Comparison of ENCODE assay signal across 21 cellular contexts in the genomic region with DNA sequence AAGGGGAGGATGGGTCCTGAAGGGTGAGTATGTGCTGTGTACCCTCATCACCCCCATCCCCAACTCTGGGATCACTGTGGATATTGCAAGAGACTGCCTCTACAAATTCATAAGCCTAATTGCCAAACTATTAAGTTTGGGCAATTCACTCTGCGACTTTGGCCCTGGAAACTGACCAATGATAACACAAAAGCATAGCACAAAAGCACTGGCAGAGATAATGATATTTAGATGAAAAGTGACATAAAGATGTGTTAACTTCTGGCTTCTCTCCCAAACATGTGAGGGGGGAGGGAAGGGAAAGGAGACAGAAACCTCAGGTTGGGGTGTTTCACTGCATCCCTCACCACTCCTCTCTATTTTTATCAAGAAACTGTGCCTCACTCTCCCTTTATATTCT.
DNase-seq lines count a peak whose midpoint lies in the region; ATAC-seq and TF ChIP-seq lines count a peak whose summit lies in the region.
"Had no signal": no experiment of that assay in that cellular context is flagged by ENCODE, and none has a peak within 500 bp of the region (broad histone marks: within the 10 kb centered on the region; RNA-seq: fewer than 3 reads in every experiment).

No MANE protein-coding gene starts in this region.

- no peaks in the 10 kb centered on the region for H3K4me1 Mint-ChIP-seq in CD4-positive, alpha-beta T cell (ENCODE audit: low read depth)

- H3K4me3 Mint-ChIP-seq in CD4-positive, alpha-beta T cell, result no peak overlapping the region
- H3K4me3 Mint-ChIP-seq: CD8-positive, alpha-beta T cell had no signal

- H3K4me2 ChIP-seq in OCI-LY1 (ENCODE audit: low read length) (peak overlapping the region; percentile 81), fibroblast of lung (ENCODE audit: extremely low read depth, insufficient read depth, low read length) (no peak overlapping the region), osteoblast (ENCODE audit: insufficient read depth, low read length) (peak overlapping the region; percentile 8)

- no peaks in the 10 kb centered on the region for H3K9me2 ChIP-seq in OCI-LY1 (ENCODE audit: low read depth, low read length)

- H3K4me1 ChIP-seq in OCI-LY1 (ENCODE audit: insufficient read depth, low read length, severe bottlenecking), result peaks cover 100% of the 10 kb centered on the region
- peaks cover 11% of the 10 kb centered on the region for H3K4me1 ChIP-seq in fibroblast of lung (ENCODE audit: control insufficient read depth, extremely low read depth, insufficient read depth, low read length)
- H3K4me1 ChIP-seq in osteoblast (ENCODE audit: insufficient read depth, low read length), result peaks cover 53% of the 10 kb centered on the region
- H3K4me1 ChIP-seq in adrenal gland (replicated peaks in 1 of 2), result peaks cover 0 to 7% of the 10 kb centered on the region in 2 donors
- H3K4me1 ChIP-seq: Peyer's patch had no signal

- H3K27me3 ChIP-seq in OCI-LY1 (ENCODE audit: insufficient read depth, low read length) (no peaks in the 10 kb centered on the region), fibroblast of lung (ENCODE audit: control insufficient read depth, insufficient read depth, low read length) (no peaks in the 10 kb centered on the region), osteoblast (ENCODE audit: insufficient read depth, low read length) (no peaks in the 10 kb centered on the region), adrenal gland (no peaks in the 10 kb centered on the region)
- no peaks in the 10 kb centered on the region for H3K27me3 ChIP-seq in CD4-positive, alpha-beta T cell (ENCODE audit: control insufficient read depth, insufficient read depth, low read length)
- H3K27me3 ChIP-seq: Peyer's patch had no signal

- H3K27ac ChIP-seq in OCI-LY1 (ENCODE audit: low read depth, low read length, poor library complexity, severe bottlenecking) (peak overlapping the region; percentile 98), fibroblast of lung (ENCODE audit: insufficient read depth, low read length) (no peak overlapping the region), osteoblast (ENCODE audit: low read depth, low read length) (peak overlapping the region; percentile 99), adrenal gland (no peak overlapping the region)
- no peak overlapping the region for H3K27ac ChIP-seq in CD4-positive, alpha-beta T cell (ENCODE audit: low read depth, low read length)
- H3K27ac ChIP-seq: HL-60, Peyer's patch had no signal

- H3K27me3 Mint-ChIP-seq in CD4-positive, alpha-beta T cell, result peaks cover 6% of the 10 kb centered on the region

- H2AFZ ChIP-seq in OCI-LY1 (ENCODE audit: low read length), result no peak overlapping the region
- H2AFZ ChIP-seq in fibroblast of lung (ENCODE audit: low read length), result no peak overlapping the region
- H2AFZ ChIP-seq in osteoblast (ENCODE audit: low read length), result no peak overlapping the region

- TF ChIP-seq POLR2A in adrenal gland (IDR thresholded peaks at IDR 0.05), result no peak

- H3K36me3 Mint-ChIP-seq in CD4-positive, alpha-beta T cell (ENCODE audit: low read depth), result no peaks in the 10 kb centered on the region
- H3K36me3 Mint-ChIP-seq: CD8-positive, alpha-beta T cell had no signal

- H3F3A ChIP-seq in OCI-LY1 (ENCODE audit: insufficient read depth, low read length), result peaks cover 14% of the 10 kb centered on the region; the same call in 1 of the 2 replicates

- no peaks in the 10 kb centered on the region for H4K20me1 ChIP-seq in OCI-LY1 (ENCODE audit: insufficient read depth, low read length)
- no peaks in the 10 kb centered on the region for H4K20me1 ChIP-seq in fibroblast of lung (ENCODE audit: control insufficient read depth, extremely low read depth, insufficient read depth, low read length)
- H4K20me1 ChIP-seq in osteoblast (ENCODE audit: insufficient read depth, low read length), result no peaks in the 10 kb centered on the region

- H3K9me3 ChIP-seq in OCI-LY1 (ENCODE audit: low read length), result no peaks in the 10 kb centered on the region
- no peaks in the 10 kb centered on the region for H3K9me3 ChIP-seq in fibroblast of lung (ENCODE audit: control insufficient read depth, insufficient read depth, low read depth, low read length)
- no peaks in the 10 kb centered on the region for H3K9me3 ChIP-seq in osteoblast (ENCODE audit: low read depth, low read length)
- H3K9me3 ChIP-seq in adrenal gland (replicated peaks in 1 of 3), result no peaks in the 10 kb centered on the region
- no peaks in the 10 kb centered on the region for H3K9me3 ChIP-seq in CD4-positive, alpha-beta T cell (ENCODE audit: control insufficient read depth, low read length)
- H3K9me3 ChIP-seq: Peyer's patch had no signal

- H3K27ac Mint-ChIP-seq in CD4-positive, alpha-beta T cell, result no peak overlapping the region
- H3K27ac Mint-ChIP-seq: CD8-positive, alpha-beta T cell had no signal

- H3K4me3 ChIP-seq in OCI-LY1 (ENCODE audit: low read depth, low read length, poor library complexity, severe bottlenecking), result peak overlapping the region; percentile 57
- no peak overlapping the region for H3K4me3 ChIP-seq in fibroblast of lung (replicated peaks in 1 of 4; ENCODE audit: control extremely low read depth in 1 of 4, insufficient read depth in 1 of 4, low read depth in 3 of 4, low read length in 4 of 4)
- H3K4me3 ChIP-seq in osteoblast (ENCODE audit: insufficient read depth, low read length), result no peak overlapping the region
- no peak overlapping the region for H3K4me3 ChIP-seq in adrenal gland
- H3K4me3 ChIP-seq: Peyer's patch had no signal

- peaks cover 47% of the 10 kb centered on the region for H3K79me2 ChIP-seq in OCI-LY1 (ENCODE audit: insufficient read depth, low read length)
- no peaks in the 10 kb centered on the region for H3K79me2 ChIP-seq in fibroblast of lung (ENCODE audit: control insufficient read depth, insufficient read depth, low read length)
- peaks cover 20% of the 10 kb centered on the region for H3K79me2 ChIP-seq in osteoblast (ENCODE audit: insufficient read depth, low read length)

- H3K9me3 Mint-ChIP-seq in CD4-positive, alpha-beta T cell, result no peaks in the 10 kb centered on the region
- H3K9me3 Mint-ChIP-seq: CD8-positive, alpha-beta T cell had no signal

- H3K9ac ChIP-seq in OCI-LY1 (ENCODE audit: low read length), result peak overlapping the region; percentile 77
- H3K9ac ChIP-seq in fibroblast of lung (ENCODE audit: insufficient read depth, low read length), result no peak overlapping the region

- intact Hi-C loops in adrenal gland (cut with DNase I), result no loop called here
- intact Hi-C loops in CD4-positive, alpha-beta T cell (cut with DNase I, micrococcal nuclease), result no loop called here

- WGBS in adrenal gland, 4 donors, result 81 to 88% (median 84%) methylated on average over 1 of the region's 1 CpG

- ATAC-seq in CD4-positive, alpha-beta T cell (ENCODE audit: poor library complexity), result no peak
- ATAC-seq: CD8-positive, alpha-beta T cell had no signal

- DNase-seq in EL (peak; percentile 1), fibroblast of lung (ENCODE audit: low read depth in 2 of 2) (peak; percentile 6 to 28), osteoblast (ENCODE audit: insufficient read length, low spot score, missing footprints) (no peak), adrenal gland (no peak), DMS53 (lab: John Stamatoyannopoulos, UW) (no peak)
- DNase-seq in CD4-positive, alpha-beta T cell, result no peak
- DNase-seq: C1 segment of cervical spinal cord; CD8-positive, alpha-beta T cell; DMS 273 treated with DMSO at 0.1 percent for 48 hours; DMS79 treated with DMSO at 0.1 percent for 48 hours; NCI-H1105; NCI-H1436 treated with DMSO at 0.1 percent for 48 hours; NCI-H187 treated with DMSO at 0.1 percent for 48 hours; NCI-H2171 treated with DMSO at 0.1 percent for 48 hours; NCI-H526; NCI-H82; OCI-M1; Peyer's patch; SHP77 treated with DMSO at 0.1 percent for 48 hours had no signal

- TF ChIP-seq CTCF in OCI-LY1 (IDR thresholded peaks at IDR 0.05; ENCODE audit: low read length), result no peak
- no peak for TF ChIP-seq CTCF in fibroblast of lung (conservative IDR thresholded peaks at IDR 0.05 in 1 of 2, IDR thresholded peaks at IDR 0.05 in 1 of 2; ENCODE audit: low read depth in 1 of 2, low read length in 2 of 2)
- TF ChIP-seq CTCF in osteoblast (IDR thresholded peaks at IDR 0.05; ENCODE audit: extremely low read depth, low read depth, low read length), result no peak
- TF ChIP-seq CTCF in adrenal gland (IDR thresholded peaks at IDR 0.05), result no peak
- no peak for TF ChIP-seq CTCF in CD4-positive, alpha-beta T cell (IDR thresholded peaks at IDR 0.05)

- POLR2A ChIA-PET in CD4-positive, alpha-beta T cell (lab: Charles Lee), result no interaction called here

- H3K36me3 ChIP-seq in OCI-LY1 (ENCODE audit: insufficient read depth, low read length), result peaks cover 76% of the 10 kb centered on the region
- H3K36me3 ChIP-seq in fibroblast of lung (ENCODE audit: control insufficient read depth, insufficient read depth, low read length), result peaks cover 2% of the 10 kb centered on the region
- H3K36me3 ChIP-seq in osteoblast (ENCODE audit: insufficient read depth, low read length), result peaks cover 39% of the 10 kb centered on the region
- no peaks in the 10 kb centered on the region for H3K36me3 ChIP-seq in adrenal gland (replicated peaks in 1 of 2)

- CTCF ChIA-PET in CD4-positive, alpha-beta T cell (lab: Charles Lee), result no interaction called here

Comparison
In these comparisons a context has a peak if more than half of its experiments do, and no peak if none do; other contexts are left out.
1. DNase-seq: peak in EL (single experiment) and fibroblast of lung (2 of 2); none in osteoblast (single experiment), adrenal gland (0 of 7), DMS53 (single experiment) and CD4-positive, alpha-beta T cell (0 of 10).
2. H3K27ac ChIP-seq: peak in OCI-LY1 (single experiment) and osteoblast (single experiment); none in fibroblast of lung (single experiment), adrenal gland (0 of 5) and CD4-positive, alpha-beta T cell (single experiment).